Comparison of ENCODE assay signal across 30 cellular contexts in genomic region chr12:88597361-88597760, GRCh38. TPM values are rescaled to one million over a fixed set of nuclear protein-coding genes. Genes with fewer than 3 reads are reported as not detected.
"Had no signal": no experiment of that assay in that cellular context is flagged by ENCODE, and none has a peak within 500 bp of the region (broad histone marks: within the 10 kb centered on the region; RNA-seq: fewer than 3 reads in every experiment).

No MANE protein-coding gene starts in this region.

- H3K36me3 ChIP-seq: neutrophil, pancreas, right lobe of liver, sigmoid colon, spleen, suprapubic skin, tibial artery, transverse colon, upper lobe of right lung, uterus had no signal

- H3K27ac Mint-ChIP-seq: naive B cell; naive thymus-derived CD8-positive, alpha-beta T cell; natural killer cell treated with Interleukin-12 subunit alpha and Interleukin-12 subunit beta and Interleukin-15 and Interleukin-18, amount 100 ng/mL, for 72 hours; progenitor cell of endocrine pancreas; stimulated activated memory B cell treated with anti-CD40 and anti-IgM and Interleukin-4, amounts not matched to agents 10 μg/mL and 1 μg/mL and 100 μg/mL, for 72 hours; stimulated activated naive CD8-positive, alpha-beta T cell treated with anti-CD3 and anti-CD28 coated beads, Interleukin-15, amount 100 ng/mL, for 72 hours; type B pancreatic cell had no signal

- H3K4me1 ChIP-seq: pancreas, psoas muscle, right lobe of liver, sigmoid colon, spleen, suprapubic skin, testis, tibial artery, upper lobe of right lung, uterus had no signal

- H3K9me3 Mint-ChIP-seq: stimulated activated naive CD8-positive, alpha-beta T cell treated with anti-CD3 and anti-CD28 coated beads, Interleukin-15, amount 100 ng/mL, for 72 hours; type B pancreatic cell had no signal

- H3K9me3 ChIP-seq: neutrophil, pancreas, psoas muscle, right lobe of liver, sigmoid colon, spleen, suprapubic skin, testis, tibial artery, transverse colon, upper lobe of right lung, uterus had no signal

- H3K4me3 ChIP-seq: pancreas, psoas muscle, right lobe of liver, sigmoid colon, smooth muscle cell, spleen, suprapubic skin, testis, tibial artery, transverse colon, upper lobe of right lung, uterus had no signal

- H3K4me1 Mint-ChIP-seq: naive B cell; naive thymus-derived CD8-positive, alpha-beta T cell; stimulated activated memory B cell treated with anti-CD40 and anti-IgM and Interleukin-4, amounts not matched to agents 10 μg/mL and 1 μg/mL and 100 μg/mL, for 72 hours; stimulated activated naive CD8-positive, alpha-beta T cell treated with anti-CD3 and anti-CD28 coated beads, Interleukin-15, amount 100 ng/mL, for 72 hours had no signal

- ATAC-seq: naive thymus-derived CD8-positive, alpha-beta T cell; natural killer cell treated with Interleukin-12 subunit alpha and Interleukin-12 subunit beta and Interleukin-15 and Interleukin-18, amount 100 ng/mL, for 72 hours; pancreas; psoas muscle; right cardiac atrium; right lobe of liver; stimulated activated memory B cell treated with anti-CD40 and anti-IgM and Interleukin-4, amounts not matched to agents 10 μg/mL and 1 μg/mL and 100 μg/mL, for 72 hours; stimulated activated naive CD8-positive, alpha-beta T cell treated with anti-CD3 and anti-CD28 coated beads, Interleukin-15, amount 100 ng/mL, for 72 hours; stimulated activated naive CD8-positive, alpha-beta T cell treated with anti-CD3 and anti-CD28 coated beads, Interleukin-15, Interleukin-2, amounts not matched to agents 100 U/mL and 50 U/mL, for 24 hours; upper lobe of right lung had no signal

- H3K27me3 Mint-ChIP-seq: naive B cell; naive thymus-derived CD8-positive, alpha-beta T cell; natural killer cell treated with Interleukin-12 subunit alpha and Interleukin-12 subunit beta and Interleukin-15 and Interleukin-18, amount 100 ng/mL, for 72 hours; progenitor cell of endocrine pancreas; stimulated activated memory B cell treated with anti-CD40 and anti-IgM and Interleukin-4, amounts not matched to agents 10 μg/mL and 1 μg/mL and 100 μg/mL, for 72 hours; stimulated activated naive CD8-positive, alpha-beta T cell treated with anti-CD3 and anti-CD28 coated beads, Interleukin-15, amount 100 ng/mL, for 72 hours; type B pancreatic cell had no signal

- H3K4me3 Mint-ChIP-seq: naive B cell; naive thymus-derived CD8-positive, alpha-beta T cell; natural killer cell treated with Interleukin-12 subunit alpha and Interleukin-12 subunit beta and Interleukin-15 and Interleukin-18, amount 100 ng/mL, for 72 hours; stimulated activated memory B cell treated with anti-CD40 and anti-IgM and Interleukin-4, amounts not matched to agents 10 μg/mL and 1 μg/mL and 100 μg/mL, for 72 hours; stimulated activated naive CD8-positive, alpha-beta T cell treated with anti-CD3 and anti-CD28 coated beads, Interleukin-15, amount 100 ng/mL, for 72 hours; type B pancreatic cell had no signal

- H3K27me3 ChIP-seq: neutrophil, pancreas, right lobe of liver, sigmoid colon, spleen, suprapubic skin, testis, tibial artery, transverse colon, upper lobe of right lung, uterus had no signal

- DNase-seq: naive B cell; naive thymus-derived CD8-positive, alpha-beta T cell; nucleus accumbens; pancreas; psoas muscle; right cardiac atrium; right lobe of liver; sigmoid colon; spleen; stimulated activated CD4-positive, alpha-beta T cell treated with anti-CD3 and anti-CD28 coated beads, Interleukin-12 subunit alpha, Interleukin-12 subunit beta, amount 100 ng/mL, for 4 hours; stimulated activated CD4-positive, alpha-beta T cell treated with anti-CD3 and anti-CD28 coated beads, Interleukin-1b, Interleukin-23, amount 100 ng/mL, for 48 hours; stimulated activated CD4-positive, alpha-beta T cell treated with anti-CD3 and anti-CD28 coated beads, Interleukin-4, amount 100 ng/mL, for 1 hour; stimulated activated CD4-positive, alpha-beta T cell treated with anti-CD3 and anti-CD28 coated beads, Interleukin-4, amount 100 ng/mL, for 4 hours; stimulated activated CD8-positive, alpha-beta memory T cell treated with anti-CD3 and anti-CD28 coated beads, Interleukin-4, amount 100 ng/mL, for 48 hours; stimulated activated naive CD4-positive, alpha-beta T cell; stimulated activated naive CD8-positive, alpha-beta T cell treated with anti-CD3 and anti-CD28 coated beads, Interleukin-15, amount 100 ng/mL, for 72 hours; stimulated activated naive CD8-positive, alpha-beta T cell treated with anti-CD3 and anti-CD28 coated beads, Interleukin-15, Interleukin-2, amounts not matched to agents 100 U/mL and 50 U/mL, for 24 hours; substantia nigra; testis; tibial artery; transverse colon; upper lobe of right lung; uterus had no signal

- H3K36me3 Mint-ChIP-seq: naive B cell; natural killer cell treated with Interleukin-12 subunit alpha and Interleukin-12 subunit beta and Interleukin-15 and Interleukin-18, amount 100 ng/mL, for 72 hours; stimulated activated memory B cell treated with anti-CD40 and anti-IgM and Interleukin-4, amounts not matched to agents 10 μg/mL and 1 μg/mL and 100 μg/mL, for 72 hours; type B pancreatic cell had no signal

- H3K27ac ChIP-seq: neutrophil, pancreas, psoas muscle, right lobe of liver, sigmoid colon, spleen, suprapubic skin, testis, tibial artery, upper lobe of right lung, uterus had no signal

RNA-seq across cellular contexts. Expression of gene KITLG, which starts 17.1 kb away (rescaled TPM):
- total RNA-seq: natural killer cell treated with Interleukin-12 subunit alpha and Interleukin-12 subunit beta and Interleukin-15 and Interleukin-18, amount 100 ng/mL, for 72 hours had no signal
- polyA plus RNA-seq: naive thymus-derived CD8-positive, alpha-beta T cell had no signal
